In the genomic region with DNA sequence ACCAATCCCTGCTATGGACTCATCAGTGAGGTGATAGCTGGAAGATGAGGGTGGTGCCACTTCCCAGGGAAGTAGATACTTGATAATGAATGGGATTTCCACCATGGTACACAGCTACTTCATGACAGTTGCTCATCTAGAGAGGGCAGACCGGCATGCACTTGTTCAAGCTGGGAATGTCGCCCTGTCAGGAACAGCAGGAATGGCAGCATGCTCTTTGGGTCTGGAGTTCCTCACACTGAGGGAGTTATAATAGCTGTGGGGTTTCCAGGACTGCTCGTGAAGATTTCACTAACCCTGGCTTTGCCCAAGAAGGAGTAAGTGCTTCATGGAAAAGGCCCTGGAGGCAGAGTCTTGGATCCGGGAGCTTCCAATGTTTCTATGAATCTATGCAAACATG, we compare ENCODE assay signal across 23 cellular contexts.
DNase-seq lines count a peak whose midpoint lies in the region; TF ChIP-seq lines count a peak whose summit lies in the region.
"Had no signal": no experiment of that assay in that cellular context is flagged by ENCODE, and none has a peak within 500 bp of the region (broad histone marks: within the 10 kb centered on the region; RNA-seq: fewer than 3 reads in every experiment).

No MANE protein-coding gene starts in this region.

- H3K4me3 ChIP-seq in esophagus muscularis mucosa: no peak overlapping the region
- H3K4me3 ChIP-seq in parathyroid adenoma (ENCODE audit: low read depth, low read length): no peak overlapping the region
- no peak overlapping the region for H3K4me3 ChIP-seq in subcutaneous abdominal adipose tissue (ENCODE audit: low read depth in 1 of 5, low read length in 5 of 5)
- no peak overlapping the region for H3K4me3 ChIP-seq in Peyer's patch
- H3K4me3 ChIP-seq: GM12878, GM23338 had no signal

- no peaks in the 10 kb centered on the region for H3K9me3 ChIP-seq in esophagus muscularis mucosa
- H3K9me3 ChIP-seq in parathyroid adenoma (ENCODE audit: control insufficient read depth, low read length): no peaks in the 10 kb centered on the region
- H3K9me3 ChIP-seq in subcutaneous abdominal adipose tissue (ENCODE audit: control insufficient read depth in 5 of 5, low read length in 5 of 5): no peaks in the 10 kb centered on the region
- no peaks in the 10 kb centered on the region for H3K9me3 ChIP-seq in Peyer's patch

- H3K36me3 ChIP-seq in esophagus muscularis mucosa (no peaks in the 10 kb centered on the region), parathyroid adenoma (ENCODE audit: control insufficient read depth, insufficient read depth, low read length) (no peaks in the 10 kb centered on the region), subcutaneous abdominal adipose tissue (ENCODE audit: control insufficient read depth in 5 of 5, insufficient read depth in 5 of 5, low read length in 5 of 5) (no peaks in the 10 kb centered on the region), Peyer's patch (no peaks in the 10 kb centered on the region)

- TF ChIP-seq POLR2A in esophagus muscularis mucosa (IDR thresholded peaks at IDR 0.05; ENCODE audit: low read depth): no peak
- TF ChIP-seq POLR2A in Peyer's patch (IDR thresholded peaks at IDR 0.05): no peak

- H3K27ac ChIP-seq in caudate nucleus (ENCODE audit: low read depth, low read length) (peak overlapping the region; percentile 48), esophagus muscularis mucosa (replicated peaks in 1 of 4) (peak overlapping the region in 3 of 4 donors; percentile 29 to 65 (median 57)), parathyroid adenoma (peak overlapping the region; percentile 76), subcutaneous abdominal adipose tissue (ENCODE audit: low read depth, low read length) (peak overlapping the region; percentile 58), Peyer's patch (peak overlapping the region in 1 of 4 donors; percentile 27)

- no peak overlapping the region for H2AFZ ChIP-seq in parathyroid adenoma
- H2AFZ ChIP-seq: GM23338 had no signal

- H3K79me2 ChIP-seq in parathyroid adenoma: no peaks in the 10 kb centered on the region

- intact Hi-C loops in esophagus muscularis mucosa (cut with DNase I): no loop called here

- TF ChIP-seq EP300 in esophagus muscularis mucosa (IDR thresholded peaks at IDR 0.05): no peak

- 95% methylated on average over 4 of the region's 4 CpGs for WGBS in esophagus muscularis mucosa

- TF ChIP-seq CTCF in esophagus muscularis mucosa (IDR thresholded peaks at IDR 0.05) (no peak), parathyroid adenoma (IDR thresholded peaks at IDR 0.05) (no peak), Peyer's patch (IDR thresholded peaks at IDR 0.05) (no peak)

- no peak overlapping the region for H3K9ac ChIP-seq in parathyroid adenoma
- H3K9ac ChIP-seq in subcutaneous abdominal adipose tissue (ENCODE audit: low read length in 5 of 5): no peak overlapping the region

- DNase-seq in caudate nucleus (lab: John Stamatoyannopoulos, UW) (no peak), esophagus muscularis mucosa (ENCODE audit: extremely low spot score) (no peak), D341Med (ENCODE audit: low spot score) (no peak), Peyer's patch (no peak), germinal center (ENCODE audit: low spot score) (no peak)
- no peak for DNase-seq in activated naive CD4-positive, alpha-beta T cell treated with Interleukin-2 at 50 U/mL for 16 hours
- DNase-seq: C1 segment of cervical spinal cord; CD4-positive, alpha-beta memory T cell; COR-L47; GDM1; H9; Kasumi-1; MV-4-11; NCI-H1105; NCI-H1436 treated with DMSO at 0.1 percent for 48 hours; NCI-H187 treated with DMSO at 0.1 percent for 48 hours; NCI-H2107; NCI-H524; NCI-H774 had no signal

- H3K27me3 ChIP-seq in esophagus muscularis mucosa (no peaks in the 10 kb centered on the region), parathyroid adenoma (ENCODE audit: control insufficient read depth, insufficient read depth, low read length) (no peaks in the 10 kb centered on the region), subcutaneous abdominal adipose tissue (ENCODE audit: control insufficient read depth in 5 of 5, insufficient read depth in 4 of 5, low read length in 5 of 5) (peaks cover 0 to 5% (median 0%) of the 10 kb centered on the region in 5 donors), Peyer's patch (no peaks in the 10 kb centered on the region)

- H3K4me1 ChIP-seq in esophagus muscularis mucosa (peaks cover 0 to 15% (median 9%) of the 10 kb centered on the region in 4 donors), parathyroid adenoma (no peaks in the 10 kb centered on the region), subcutaneous abdominal adipose tissue (ENCODE audit: control insufficient read depth in 5 of 5, insufficient read depth in 5 of 5, low read length in 5 of 5) (peaks cover 0 to 23% (median 10%) of the 10 kb centered on the region in 5 donors), Peyer's patch (no peaks in the 10 kb centered on the region)

- no peak overlapping the region for H3K4me2 ChIP-seq in parathyroid adenoma (ENCODE audit: low read length)
- H3K4me2 ChIP-seq: GM23338 had no signal
